Comparison of ENCODE assay signal across 10 cellular contexts in the genomic region with DNA sequence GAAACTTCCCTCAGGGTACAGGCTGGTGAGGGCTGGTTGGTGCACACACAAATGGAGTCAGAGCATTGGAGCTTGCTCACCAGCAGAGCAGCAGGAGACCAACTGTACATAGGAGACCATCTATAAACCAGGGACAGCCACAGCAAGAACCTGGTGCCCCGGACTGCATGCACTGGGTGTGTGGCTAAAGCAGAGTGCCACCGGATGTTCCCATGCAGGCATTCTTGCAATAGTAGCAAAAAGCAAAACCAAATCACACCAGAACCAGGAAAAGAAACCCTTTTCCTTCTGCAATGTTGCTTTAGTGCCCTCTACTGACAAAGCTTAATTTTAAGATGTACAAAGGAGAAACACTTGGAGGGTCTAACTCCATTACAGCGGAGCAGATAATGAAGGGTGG.
DNase-seq lines count a peak whose midpoint lies in the region; ATAC-seq and TF ChIP-seq lines count a peak whose summit lies in the region.
"Had no signal": no experiment of that assay in that cellular context is flagged by ENCODE, and none has a peak within 500 bp of the region (broad histone marks: within the 10 kb centered on the region; RNA-seq: fewer than 3 reads in every experiment).

No MANE protein-coding gene starts in this region.

- H2AFZ ChIP-seq in trophoblast cell (ENCODE audit: insufficient read depth, low read length, poor library complexity): peak overlapping the region; percentile 75

- H3K9ac ChIP-seq in trophoblast cell (ENCODE audit: low read length): no peak overlapping the region

- no peak overlapping the region for H2BK12ac ChIP-seq in trophoblast cell (ENCODE audit: low read length)

- H3K36me3 Mint-ChIP-seq in chondrocyte (ENCODE audit: low read depth): no peaks in the 10 kb centered on the region
- H3K36me3 Mint-ChIP-seq: activated CD8-positive, alpha-beta memory T cell treated with anti-CD3 and anti-CD28 coated beads, Interleukin-2, amount 10 ng/mL, durations not matched to agents 7 days and 5 days had no signal

- no peak overlapping the region for H3K4me3 Mint-ChIP-seq in chondrocyte (ENCODE audit: unreplicated experiment)
- H3K4me3 Mint-ChIP-seq in stimulated activated naive CD8-positive, alpha-beta T cell treated with anti-CD3 and anti-CD28 coated beads, Interleukin-15, amount 100 ng/mL, for 72 hours: no peak overlapping the region
- H3K4me3 Mint-ChIP-seq: activated CD8-positive, alpha-beta memory T cell treated with anti-CD3 and anti-CD28 coated beads, Interleukin-2, amount 10 ng/mL, durations not matched to agents 7 days and 5 days had no signal

- H3K4me3 ChIP-seq in trophoblast cell (ENCODE audit: low read depth, low read length): no peak overlapping the region
- H3K4me3 ChIP-seq: skin epidermis had no signal

- DNase-seq in NCI-H1105 treated with DMSO at 0.1 percent for 48 hours (lab: John Stamatoyannopoulos, UW) (peak; percentile 51), chondrocyte (ENCODE audit: low spot score) (no peak), trophoblast cell (peak in 1 of 2 donors; percentile 18), RWPE1 (ENCODE audit: low spot score) (no peak), cerebellar nuclear complex (lab: John Stamatoyannopoulos, UW) (no peak)
- no peak for DNase-seq in stimulated activated naive CD8-positive, alpha-beta T cell treated with anti-CD3 and anti-CD28 coated beads, Interleukin-15, amount 100 ng/mL, for 72 hours
- DNase-seq: activated CD8-positive, alpha-beta memory T cell treated with anti-CD3 and anti-CD28 coated beads, Interleukin-2, amount 10 ng/mL, durations not matched to agents 7 days and 5 days had no signal

- no peaks in the 10 kb centered on the region for H3K9me3 ChIP-seq in trophoblast cell (ENCODE audit: insufficient read depth, low read depth, low read length)

- no peak overlapping the region for H4K8ac ChIP-seq in trophoblast cell (ENCODE audit: low read depth, low read length)

- no peak overlapping the region for H2BK5ac ChIP-seq in trophoblast cell (ENCODE audit: low read depth, low read length, poor library complexity)

- no peaks in the 10 kb centered on the region for H3K9me3 Mint-ChIP-seq in chondrocyte (ENCODE audit: low read depth)
- H3K9me3 Mint-ChIP-seq in stimulated activated naive CD8-positive, alpha-beta T cell treated with anti-CD3 and anti-CD28 coated beads, Interleukin-15, amount 100 ng/mL, for 72 hours: peaks cover 5 to 12% of the 10 kb centered on the region in 2 donors

- ATAC-seq in GM19463 (IDR thresholded peaks at IDR 0.05; ENCODE audit: unreplicated experiment): peak; percentile 51
- no peak for ATAC-seq in stimulated activated naive CD8-positive, alpha-beta T cell treated with anti-CD3 and anti-CD28 coated beads, Interleukin-15, amount 100 ng/mL, for 72 hours
- ATAC-seq in HG03354 (IDR thresholded peaks at IDR 0.05; ENCODE audit: poor library complexity, severe bottlenecking, unreplicated experiment): no peak
- ATAC-seq: activated CD8-positive, alpha-beta memory T cell treated with anti-CD3 and anti-CD28 coated beads, Interleukin-2, amount 10 ng/mL, durations not matched to agents 7 days and 5 days had no signal

- H3K79me1 ChIP-seq in trophoblast cell (ENCODE audit: low read length): no peaks in the 10 kb centered on the region

- H3K27me3 ChIP-seq in trophoblast cell (ENCODE audit: insufficient read depth, low read length): no peaks in the 10 kb centered on the region

- peaks cover 6% of the 10 kb centered on the region for H3K4me1 Mint-ChIP-seq in chondrocyte (ENCODE audit: low read depth)
- H3K4me1 Mint-ChIP-seq in stimulated activated naive CD8-positive, alpha-beta T cell treated with anti-CD3 and anti-CD28 coated beads, Interleukin-15, amount 100 ng/mL, for 72 hours: no peaks in the 10 kb centered on the region
- H3K4me1 Mint-ChIP-seq: activated CD8-positive, alpha-beta memory T cell treated with anti-CD3 and anti-CD28 coated beads, Interleukin-2, amount 10 ng/mL, durations not matched to agents 7 days and 5 days had no signal

- no peak overlapping the region for H3K27ac Mint-ChIP-seq in chondrocyte (ENCODE audit: unreplicated experiment)
- H3K27ac Mint-ChIP-seq in stimulated activated naive CD8-positive, alpha-beta T cell treated with anti-CD3 and anti-CD28 coated beads, Interleukin-15, amount 100 ng/mL, for 72 hours: no peak overlapping the region
- H3K27ac Mint-ChIP-seq: activated CD8-positive, alpha-beta memory T cell treated with anti-CD3 and anti-CD28 coated beads, Interleukin-2, amount 10 ng/mL, durations not matched to agents 7 days and 5 days had no signal

- CTCF ChIA-PET in RWPE1 (lab: Yijun Ruan, JAX): interaction anchor here (0.8 kb wide), 1 partner anchor 78 kb away, joined by 6 read pairs; no protein-coding TSS in a partner anchor

- no peak overlapping the region for H3K4ac ChIP-seq in trophoblast cell (ENCODE audit: low read depth, low read length)

- TF ChIP-seq CTCF in chondrocyte (IDR thresholded peaks at IDR 0.05) (peak; percentile 80), RWPE1 (conservative IDR thresholded peaks at IDR 0.05; ENCODE audit: low read depth) (no peak)

- peaks cover 0 to 3% of the 10 kb centered on the region in 2 experiments for H3K4me1 ChIP-seq in trophoblast cell (ENCODE audit: control insufficient read depth in 1 of 2, insufficient read depth in 2 of 2, low read length in 2 of 2)

- no peak overlapping the region for H3K4me2 ChIP-seq in trophoblast cell (ENCODE audit: low read length)

- H3K27ac ChIP-seq in trophoblast cell (ENCODE audit: low read depth, low read length) (no peak overlapping the region), RWPE1 (no peak overlapping the region)
- H3K27ac ChIP-seq: skin epidermis had no signal

- H3K23ac ChIP-seq in trophoblast cell (ENCODE audit: low read length): no peak overlapping the region

- H3K14ac ChIP-seq in trophoblast cell (ENCODE audit: low read length): no peak overlapping the region

- POLR2A ChIA-PET in RWPE1 (lab: Yijun Ruan, JAX; ENCODE audit: low non-redundant PET): no interaction called here

- no peak overlapping the region for H2AK5ac ChIP-seq in trophoblast cell (ENCODE audit: low read length)

- H4K91ac ChIP-seq in trophoblast cell (ENCODE audit: low read depth, low read length): no peak overlapping the region

- no peak overlapping the region for H3K18ac ChIP-seq in trophoblast cell (ENCODE audit: low read length)

- H3K79me2 ChIP-seq in trophoblast cell (ENCODE audit: control insufficient read depth, insufficient read depth, low read length, poor library complexity): no peaks in the 10 kb centered on the region

- no peak overlapping the region for H2BK120ac ChIP-seq in trophoblast cell (ENCODE audit: insufficient read depth, low read length, poor library complexity)

- WGBS in trophoblast cell (ENCODE audit: extremely low coverage, insufficient coverage, insufficient read length): no CpG with 5 or more reads among the region's 3 CpGs

- H4K12ac ChIP-seq in trophoblast cell (ENCODE audit: low read depth, low read length): no peak overlapping the region

- no peaks in the 10 kb centered on the region for H3K36me3 ChIP-seq in trophoblast cell (ENCODE audit: control insufficient read depth in 1 of 2, insufficient read depth in 2 of 2, low read length in 2 of 2)

- peaks cover 13% of the 10 kb centered on the region for H3K27me3 Mint-ChIP-seq in chondrocyte (ENCODE audit: low read depth)
- H3K27me3 Mint-ChIP-seq in stimulated activated naive CD8-positive, alpha-beta T cell treated with anti-CD3 and anti-CD28 coated beads, Interleukin-15, amount 100 ng/mL, for 72 hours: no peaks in the 10 kb centered on the region
- H3K27me3 Mint-ChIP-seq: activated CD8-positive, alpha-beta memory T cell treated with anti-CD3 and anti-CD28 coated beads, Interleukin-2, amount 10 ng/mL, durations not matched to agents 7 days and 5 days had no signal
